Comparison of ENCODE assay signal across 9 cellular contexts in genomic region chr9:129990269-129991005, GRCh38. TPM values are rescaled to one million over a fixed set of nuclear protein-coding genes. Genes with fewer than 3 reads are reported as not detected.
DNase-seq lines count a peak whose midpoint lies in the region; ATAC-seq and TF ChIP-seq lines count a peak whose summit lies in the region.
"Had no signal": no experiment of that assay in that cellular context is flagged by ENCODE, and none has a peak within 500 bp of the region (broad histone marks: within the 10 kb centered on the region; RNA-seq: fewer than 3 reads in every experiment).

No MANE protein-coding gene starts in this region.

- no peak overlapping the region for H3T11ph ChIP-seq in H9 (ENCODE audit: low read length)

- H3K79me1 ChIP-seq in H9 (ENCODE audit: insufficient read depth, low read depth, low read length, poor library complexity, severe bottlenecking): no peaks in the 10 kb centered on the region

- no peak overlapping the region for H2AFZ ChIP-seq in H9 (ENCODE audit: low read length)

- H3K9me3 ChIP-seq in H9 (ENCODE audit: control insufficient read depth, low read depth, low read length): no peaks in the 10 kb centered on the region
- H3K9me3 ChIP-seq: heart left ventricle had no signal

- H4K5ac ChIP-seq in H9 (ENCODE audit: insufficient read length, low read depth, low read length): no peak overlapping the region

- no peak for TF ChIP-seq CTCF in H9 (conservative IDR thresholded peaks at IDR 0.05)
- TF ChIP-seq CTCF in RWPE1 (conservative IDR thresholded peaks at IDR 0.05; ENCODE audit: low read depth): no peak
- TF ChIP-seq CTCF in chondrocyte (IDR thresholded peaks at IDR 0.05): no peak
- TF ChIP-seq CTCF in dorsolateral prefrontal cortex (IDR thresholded peaks at IDR 0.05 in 54 of 56, conservative IDR thresholded peaks at IDR 0.05 in 2 of 56; ENCODE audit: low read depth in 1 of 56, partially characterized antibody in 56 of 56): no peak

- H4K20me1 ChIP-seq in H9 (ENCODE audit: control insufficient read depth, insufficient read depth, insufficient read length): no peaks in the 10 kb centered on the region

- no CpG with 5 or more reads among the region's 6 CpGs for WGBS in H9 (ENCODE audit: extremely low coverage, insufficient read length, low lambda C conversion rate)

- H4K91ac ChIP-seq in H9 (ENCODE audit: insufficient read length, low read depth, low read length): no peak overlapping the region

- no peak overlapping the region for H2BK20ac ChIP-seq in H9 (ENCODE audit: low read depth, low read length, poor library complexity, severe bottlenecking)

- H3K9ac ChIP-seq in H9 (ENCODE audit: extremely low read depth, insufficient read length, low read length): no peak overlapping the region

- no peak overlapping the region for H3K27ac ChIP-seq in H9 (ENCODE audit: insufficient read length, low read depth, low read length)
- H3K27ac ChIP-seq in RWPE1: 0 out of 2 replicates have a peak overlapping the region, but pooled peaks have one; percentile 43
- H3K27ac ChIP-seq in dorsolateral prefrontal cortex: peak overlapping the region in 27 of 59 donors; percentile 1 to 75 (median 39)

- POLR2A ChIA-PET in RWPE1 (lab: Yijun Ruan, JAX; ENCODE audit: low non-redundant PET): no interaction called here

- H3K79me2 ChIP-seq in H9 (ENCODE audit: insufficient read depth, low read length): no peaks in the 10 kb centered on the region

- DNase-seq in H9 (no peak), RWPE1 (ENCODE audit: low spot score) (no peak), chondrocyte (ENCODE audit: low spot score) (no peak), dorsolateral prefrontal cortex (no peak)
- DNase-seq in stimulated activated naive CD8-positive, alpha-beta T cell treated with anti-CD3 and anti-CD28 coated beads, Interleukin-15, Interleukin-2, amounts not matched to agents 100 U/mL and 50 U/mL, for 24 hours: peak; percentile 27
- DNase-seq: heart left ventricle, substantia nigra had no signal

- no peak overlapping the region for H3K23ac ChIP-seq in H9 (ENCODE audit: insufficient read length, low read depth, low read length)

- no peaks in the 10 kb centered on the region for H3K23me2 ChIP-seq in H9 (ENCODE audit: insufficient read length, low read depth, low read length, poor library complexity, severe bottlenecking)

- H2AK5ac ChIP-seq in H9 (ENCODE audit: insufficient read length, low read length): no peak overlapping the region

- ATAC-seq in stimulated activated naive CD8-positive, alpha-beta T cell treated with anti-CD3 and anti-CD28 coated beads, Interleukin-15, Interleukin-2, amounts not matched to agents 100 U/mL and 50 U/mL, for 24 hours: no peak
- ATAC-seq in GM21529 (IDR thresholded peaks at IDR 0.05; ENCODE audit: unreplicated experiment): no peak
- no peak for ATAC-seq in HG02571 (IDR thresholded peaks at IDR 0.05; ENCODE audit: unreplicated experiment)

- no peak overlapping the region for H3K4me3 ChIP-seq in dorsolateral prefrontal cortex
- H3K4me3 ChIP-seq: heart left ventricle had no signal

- H3K4me1 Mint-ChIP-seq in H9 (peaks cover 8 to 16% of the 10 kb centered on the region in 2 experiments), chondrocyte (ENCODE audit: low read depth) (peaks cover 68% of the 10 kb centered on the region)

- no peak overlapping the region for H2BK12ac ChIP-seq in H9 (ENCODE audit: insufficient read length, low read depth, low read length)

- H4K8ac ChIP-seq in H9 (replicated peaks; ENCODE audit: insufficient read length, low read depth, low read length): no peak overlapping the region

- H3K56ac ChIP-seq in H9 (ENCODE audit: insufficient read length, low read depth, low read length): no peak overlapping the region

- H3K4me3 Mint-ChIP-seq in H9 (no peak overlapping the region), chondrocyte (ENCODE audit: unreplicated experiment) (no peak overlapping the region)

- H3K27me3 ChIP-seq in H9 (ENCODE audit: insufficient read depth, low read length) (no peaks in the 10 kb centered on the region), dorsolateral prefrontal cortex (no peaks in the 10 kb centered on the region)
- H3K27me3 ChIP-seq: heart left ventricle had no signal

- no peak overlapping the region for H3K14ac ChIP-seq in H9 (ENCODE audit: insufficient read depth, low read length)

- peaks cover 2% of the 10 kb centered on the region; the same call in 1 of the 2 replicates for H3K4me1 ChIP-seq in H9 (ENCODE audit: insufficient read depth, low read length)

- H3K36me3 Mint-ChIP-seq in H9 (ENCODE audit: insufficient read depth in 1 of 3, low read depth in 3 of 3): peaks cover 3 to 7% (median 5%) of the 10 kb centered on the region in 3 experiments; a peak in 3 of 7 replicates
- peaks cover 4% of the 10 kb centered on the region for H3K36me3 Mint-ChIP-seq in chondrocyte (ENCODE audit: low read depth)

- H2BK120ac ChIP-seq in H9 (ENCODE audit: low read depth, low read length, poor library complexity, severe bottlenecking): no peak overlapping the region

- H3K4ac ChIP-seq in H9 (ENCODE audit: low read depth, low read length): no peak overlapping the region

- H3K27me3 Mint-ChIP-seq in H9 (ENCODE audit: low read depth) (no peaks in the 10 kb centered on the region), chondrocyte (ENCODE audit: low read depth) (no peaks in the 10 kb centered on the region)

- H3K9me3 Mint-ChIP-seq in H9: no peaks in the 10 kb centered on the region
- H3K9me3 Mint-ChIP-seq in chondrocyte (ENCODE audit: low read depth): no peaks in the 10 kb centered on the region

- H2BK5ac ChIP-seq in H9 (ENCODE audit: insufficient read length, low read length): no peak overlapping the region

- H3K18ac ChIP-seq in H9 (ENCODE audit: insufficient read length, low read depth, low read length): no peak overlapping the region

- CTCF ChIA-PET in RWPE1 (lab: Yijun Ruan, JAX): interaction anchor here (0.6 to 1.4 kb wide), 3 partner anchors 15 to 24 kb away, joined by 3 to 4 read pairs (median 4); no protein-coding TSS in a partner anchor

- intact Hi-C loops in dorsolateral prefrontal cortex (cut with DNase I): no loop called here

- H2BK15ac ChIP-seq in H9 (ENCODE audit: low read depth, low read length): no peak overlapping the region; the same call in 1 of the 2 replicates

- no peak overlapping the region for H3K4me2 ChIP-seq in H9 (ENCODE audit: insufficient read depth, insufficient read length, low read length)

- H3K27ac Mint-ChIP-seq in H9 (peak overlapping the region; percentile 5 to 25 (median 11); a peak in 6 of 7 replicates), chondrocyte (ENCODE audit: unreplicated experiment) (peak overlapping the region; percentile 90)

RNA-seq across cellular contexts. Expression of gene FNBP1, which starts 52.6 kb away (rescaled TPM):
- total RNA-seq in H9 (2021): 35.9 and 36.5 TPM in 2 replicates
- total RNA-seq in chondrocyte: 49.4 to 61.2 TPM (median 58.7 TPM) in 3 replicates
- 100 to 1,000 TPM in 60 of 120 experiments, 10 to 100 TPM in 60; 53.9 to 197 (median 99.8) TPM for total RNA-seq in dorsolateral prefrontal cortex
